ENCODE assay signal across 8 cellular contexts in genomic region chr7:157140118-157140905, GRCh38. TPM values are rescaled to one million over a fixed set of nuclear protein-coding genes. Genes with fewer than 3 reads are reported as not detected.
A peak's percentile ranks its signal among the peaks of the same experiment; 100 is the strongest.
DNase-seq lines count a peak whose midpoint lies in the region; ATAC-seq lines count a peak whose summit lies in the region.

No MANE protein-coding gene starts in this region.

- H3K9ac ChIP-seq in NT2/D1 (ENCODE audit: insufficient read length, low read depth): peak overlapping the region; percentile 85

- DNase-seq in CD1c-positive myeloid dendritic cell (ENCODE audit: extremely low spot score) (peak; percentile 22), NT2/D1 (ENCODE audit: low read depth, low spot score) (no peak), NCI-H1417 (lab: John Stamatoyannopoulos, UW) (no peak), NCI-H1048 (lab: John Stamatoyannopoulos, UW) (no peak)
- peak; percentile 51 for DNase-seq in central memory CD4-positive, alpha-beta T cell
- DNase-seq in naive thymus-derived CD4-positive, alpha-beta T cell: peak in 8 of 9 donors; percentile 10 to 56 (median 22)

- peaks cover 42% of the 10 kb centered on the region for H3K36me3 ChIP-seq in NT2/D1 (ENCODE audit: insufficient read depth, insufficient read length, low read length)
- peaks cover 0 to 9% (median 0%) of the 10 kb centered on the region in 3 experiments for H3K36me3 ChIP-seq in naive thymus-derived CD4-positive, alpha-beta T cell (ENCODE audit: control insufficient read depth in 2 of 3, insufficient read depth in 3 of 3, low read length in 3 of 3)

- peaks cover 12% of the 10 kb centered on the region for H3K4me1 ChIP-seq in NT2/D1 (ENCODE audit: insufficient read depth, insufficient read length)
- peaks cover 35 to 49% of the 10 kb centered on the region in 2 donors for H3K4me1 ChIP-seq in naive thymus-derived CD4-positive, alpha-beta T cell (ENCODE audit: control insufficient read depth in 2 of 2, insufficient read depth in 2 of 2, low read length in 2 of 2)

- H3K27me3 Mint-ChIP-seq in naive thymus-derived CD4-positive, alpha-beta T cell: no peaks in the 10 kb centered on the region

- H3K9me3 Mint-ChIP-seq in naive thymus-derived CD4-positive, alpha-beta T cell: peaks cover 0 to 2% (median 0%) of the 10 kb centered on the region in 11 donors

- H3K4me3 ChIP-seq in NT2/D1 (ENCODE audit: insufficient read length, low read depth): peak overlapping the region; percentile 88
- peak overlapping the region; percentile 82 for H3K4me3 ChIP-seq in naive thymus-derived CD4-positive, alpha-beta T cell (ENCODE audit: low read length)

- peak overlapping the region; percentile 77 to 91 (median 80) for H3K4me3 Mint-ChIP-seq in naive thymus-derived CD4-positive, alpha-beta T cell

- H3K27ac Mint-ChIP-seq in naive thymus-derived CD4-positive, alpha-beta T cell: peak overlapping the region; percentile 32 to 93 (median 60)

- peaks cover 32 to 62% (median 58%) of the 10 kb centered on the region in 7 donors for H3K4me1 Mint-ChIP-seq in naive thymus-derived CD4-positive, alpha-beta T cell

- no peaks in the 10 kb centered on the region for H3K9me3 ChIP-seq in NT2/D1 (ENCODE audit: insufficient read depth, low read length)
- no peaks in the 10 kb centered on the region for H3K9me3 ChIP-seq in naive thymus-derived CD4-positive, alpha-beta T cell (ENCODE audit: control insufficient read depth in 2 of 3, low read length in 3 of 3)

- POLR2A ChIA-PET in naive thymus-derived CD4-positive, alpha-beta T cell (lab: Charles Lee): interaction anchor here (0.5 to 0.6 kb wide), 2 partner anchors 21 to 81 kb away, joined by 3 to 7 read pairs; no protein-coding TSS in a partner anchor

- no peaks in the 10 kb centered on the region for H3K27me3 ChIP-seq in NT2/D1 (ENCODE audit: insufficient read depth, insufficient read length)
- no peaks in the 10 kb centered on the region for H3K27me3 ChIP-seq in naive thymus-derived CD4-positive, alpha-beta T cell (ENCODE audit: control insufficient read depth in 2 of 2, insufficient read depth in 2 of 2, low read length in 2 of 2)

- intact Hi-C loops in naive thymus-derived CD4-positive, alpha-beta T cell (cut with micrococcal nuclease): loop anchor here (2.0 to 10.0 kb wide), 3 partner anchors 246 to 1562 kb away; partner anchors contain the start of genes NCAPG2 (in 1 of the 2) and RNF32 (in 1 of the 2)

- peaks cover 4 to 32% (median 21%) of the 10 kb centered on the region in 5 donors for H3K36me3 Mint-ChIP-seq in naive thymus-derived CD4-positive, alpha-beta T cell

- peak overlapping the region; percentile 92 for H3K27ac ChIP-seq in naive thymus-derived CD4-positive, alpha-beta T cell (ENCODE audit: low read depth, low read length)

- CTCF ChIA-PET in naive thymus-derived CD4-positive, alpha-beta T cell (lab: Charles Lee): no interaction called here

- ATAC-seq in naive thymus-derived CD4-positive, alpha-beta T cell: no peak
- no peak for ATAC-seq in HG03280 (IDR thresholded peaks at IDR 0.05; ENCODE audit: unreplicated experiment)
- no peak for ATAC-seq in GM19035 (IDR thresholded peaks at IDR 0.05; ENCODE audit: unreplicated experiment)

RNA-seq across cellular contexts. Expression of gene UBE3C, which starts 1.6 kb away (rescaled TPM):
- 10 to 100 TPM; 41.6 to 64.6 (median 54.9) TPM for total RNA-seq in naive thymus-derived CD4-positive, alpha-beta T cell
- polyA plus RNA-seq in naive thymus-derived CD4-positive, alpha-beta T cell: 10 to 100 TPM; 21.3 to 31.1 TPM

Comparison
In these comparisons a context has a peak if more than half of its experiments do, and no peak if none do; other contexts are left out.
1. DNase-seq: peak in CD1c-positive myeloid dendritic cell (single experiment), central memory CD4-positive, alpha-beta T cell (single experiment) and naive thymus-derived CD4-positive, alpha-beta T cell (8 of 9); none in NT2/D1 (single experiment), NCI-H1417 (0 of 3) and NCI-H1048 (single experiment).